In the genomic region with DNA sequence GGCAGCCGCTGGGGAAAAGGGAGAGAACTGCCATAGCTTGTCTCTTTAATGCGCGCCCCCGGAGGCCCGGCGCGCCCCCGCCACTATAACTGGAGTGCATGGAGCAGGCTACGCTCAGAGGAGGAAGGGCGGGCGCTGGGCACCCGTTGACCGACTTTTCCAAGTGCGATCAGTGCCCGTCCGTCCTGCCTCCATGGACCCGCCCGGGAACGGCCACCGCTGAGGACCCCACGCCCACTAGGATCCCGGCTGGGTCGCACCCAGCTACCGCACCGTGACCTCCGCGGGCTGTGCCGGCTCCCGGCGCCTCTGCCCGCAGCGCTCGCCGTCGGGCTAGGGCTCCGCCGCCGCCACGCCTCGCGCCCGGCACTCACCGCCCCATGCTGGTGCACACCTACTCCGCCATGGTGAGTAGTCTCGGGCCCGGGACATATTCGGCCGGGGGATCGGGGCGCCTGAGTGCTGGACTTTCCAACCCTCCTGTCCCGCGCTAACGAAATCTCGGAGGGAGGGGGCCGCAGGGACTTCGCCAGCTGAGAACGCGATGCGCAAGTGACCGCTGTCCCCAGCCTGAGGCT, we compare ENCODE assay signal across 8 cellular contexts. TPM values are rescaled to one million over a fixed set of nuclear protein-coding genes. Genes with fewer than 3 reads are reported as not detected.
DNase-seq lines count a peak whose midpoint lies in the region; ATAC-seq and TF ChIP-seq lines count a peak whose summit lies in the region.

A gene (plus strand): TSS at position 117 of the 578 bp plus-strand sequence. CDS start 264 bp downstream, at position 381.

- no peak for ATAC-seq in GM18873 (IDR thresholded peaks at IDR 0.05; ENCODE audit: low FRiP score, unreplicated experiment)

- H3K9me3 ChIP-seq in GM23248 (ENCODE audit: low read depth) = no peaks in the 10 kb centered on the region

- H3K9me2 ChIP-seq in GM23248 (ENCODE audit: insufficient read depth) = no peaks in the 10 kb centered on the region

- peaks cover 10% of the 10 kb centered on the region for H3F3A ChIP-seq in GM23248 (ENCODE audit: insufficient read depth)

- WGBS in GM23248 (ENCODE audit: low coverage in 1 of 2, low lambda C conversion rate in 2 of 2, missing lambda C conversion rate in 2 of 2), 2 experiments = 7 to 10% methylated on average over 45 to 57 of the region's 60 CpGs

- H3K4me3 ChIP-seq in GM23248 (peak within 1 kb of the TSS; percentile 81), fibroblast of mammary gland (ENCODE audit: control insufficient read depth, low read depth, low read length) (peak within 1 kb of the TSS; percentile 47)

- POLR2A ChIA-PET in RWPE1 (lab: Yijun Ruan, JAX; ENCODE audit: low non-redundant PET) = interaction anchor here (0.6 kb wide), 1 partner anchor 20 kb away, joined by 3 read pairs; no protein-coding TSS in a partner anchor

- H4K20me1 ChIP-seq in GM23248 (ENCODE audit: insufficient read depth) = no peaks in the 10 kb centered on the region

- in situ Hi-C loops in GM23248 (cut with MboI) = loop anchor here (5.0 kb wide), 1 partner anchor 149 kb away; no protein-coding TSS in a partner anchor

- no peaks in the 10 kb centered on the region for H3K27me3 ChIP-seq in GM23248 (replicated peaks; ENCODE audit: insufficient read depth)

- TF ChIP-seq CTCF in RWPE1 (conservative IDR thresholded peaks at IDR 0.05; ENCODE audit: low read depth) = no peak
- TF ChIP-seq CTCF in fibroblast of mammary gland (conservative IDR thresholded peaks at IDR 0.05; ENCODE audit: control insufficient read depth, insufficient read depth, low read depth, low read length) = no peak

- DNase-seq in GM23248 = peak; percentile 72
- DNase-seq in RWPE1 (ENCODE audit: low spot score) = peak; percentile 62
- DNase-seq in fibroblast of mammary gland (ENCODE audit: low read depth) = peak; percentile 20
- peak; percentile 40 for DNase-seq in myocyte (ENCODE audit: low read depth)
- DNase-seq in NK-92 (lab: John Stamatoyannopoulos, UW; ENCODE audit: unreplicated experiment) = no peak
- no peak for DNase-seq in stimulated activated CD4-positive, alpha-beta T cell treated with anti-CD3 and anti-CD28 coated beads, Interleukin-2, amount 100 ng/mL, for 24 hours
- DNase-seq in stimulated activated CD4-positive, alpha-beta T cell treated with anti-CD3 and anti-CD28 coated beads, Interleukin-4, amount 100 ng/mL, for 24 hours = no peak

- CTCF ChIA-PET in RWPE1 (lab: Yijun Ruan, JAX) = interaction anchor here (0.5 kb wide), 1 partner anchor 9 kb away, joined by 3 read pairs; no protein-coding TSS in a partner anchor

- H3K4me2 ChIP-seq in GM23248 (ENCODE audit: unreplicated experiment) = peak within 1 kb of the TSS; percentile 81

- H3K27ac ChIP-seq in GM23248 (no peak within 1 kb of the TSS), RWPE1 (no peak within 1 kb of the TSS)

- peak within 1 kb of the TSS; percentile 78 for H2AFZ ChIP-seq in GM23248

- H3K36me3 ChIP-seq in GM23248 (ENCODE audit: low read depth) = no peaks in the 10 kb centered on the region

- no peaks in the 10 kb centered on the region for H3K79me2 ChIP-seq in GM23248 (ENCODE audit: insufficient read depth)

- peak within 1 kb of the TSS; percentile 51 for H3K9ac ChIP-seq in GM23248

- peaks cover 13% of the 10 kb centered on the region for H3K4me1 ChIP-seq in GM23248 (ENCODE audit: insufficient read depth)

RNA-seq across cellular contexts. Expression of the gene that starts here (rescaled TPM):
- not detected in 2 replicates for total RNA-seq in GM23248 (2014; rRNA removed; shearing (Covaris generic))
- polyA plus RNA-seq in GM23248 (2016; fragmentation: Nextera tagmentation; extraction: Ambion mirVana) = 0.18 TPM in 1 of 2 replicates, not detected in the other
- 0.31 TPM in 1 of 2 replicates, not detected in the other for total RNA-seq in myocyte
- 0.77 TPM for polyA plus RNA-seq in myocyte (2012)

Comparison
In these comparisons a context has a peak if more than half of its experiments do, and no peak if none do; other contexts are left out.
1. Peak in DNase-seq, H3K4me3 ChIP-seq, H3K9ac ChIP-seq and H3K4me2 ChIP-seq in GM23248; RNA of the gene not detected or under 1 TPM.
2. Peak in DNase-seq in myocyte; RNA of the gene not detected or under 1 TPM.
3. DNase-seq: peak in RWPE1 (single experiment) and fibroblast of mammary gland (single experiment); none in NK-92 (single experiment), stimulated activated CD4-positive, alpha-beta T cell treated with anti-CD3 and anti-CD28 coated beads, Interleukin-2, amount 100 ng/mL, for 24 hours (0 of 2) and stimulated activated CD4-positive, alpha-beta T cell treated with anti-CD3 and anti-CD28 coated beads, Interleukin-4, amount 100 ng/mL, for 24 hours (single experiment).